13 cellular contexts compared by ENCODE assay signal in genomic region chr2:235343869-235344268, GRCh38.
DNase-seq lines count a peak whose midpoint lies in the region; ATAC-seq and TF ChIP-seq lines count a peak whose summit lies in the region.
"Had no signal": no experiment of that assay in that cellular context is flagged by ENCODE, and none has a peak within 500 bp of the region (broad histone marks: within the 10 kb centered on the region; RNA-seq: fewer than 3 reads in every experiment).

No MANE protein-coding gene starts in this region.

- no peak for TF ChIP-seq CTCF in body of pancreas (IDR thresholded peaks at IDR 0.05)
- TF ChIP-seq CTCF in spleen (IDR thresholded peaks at IDR 0.05 in 8 of 11, conservative IDR thresholded peaks at IDR 0.05 in 3 of 11), result no peak

- no peak overlapping the region for H3K4me2 ChIP-seq in GM23248 (ENCODE audit: unreplicated experiment)
- H3K4me2 ChIP-seq: SK-N-SH had no signal

- H2AFZ ChIP-seq in GM23248, result no peak overlapping the region

- peaks cover 11% of the 10 kb centered on the region for H3F3A ChIP-seq in GM23248 (ENCODE audit: insufficient read depth)

- H4K20me1 ChIP-seq in GM23248 (ENCODE audit: insufficient read depth), result no peaks in the 10 kb centered on the region

- intact Hi-C loops in body of pancreas (cut with DNase I) (no loop called here), spleen (cut with DNase I; ENCODE audit: low total_unique reads) (no loop called here)

- no peaks in the 10 kb centered on the region for H3K36me3 ChIP-seq in GM23248 (ENCODE audit: low read depth)
- H3K36me3 ChIP-seq in body of pancreas (replicated peaks in 1 of 2; ENCODE audit: insufficient read depth in 1 of 2, low read depth in 2 of 2), result no peaks in the 10 kb centered on the region
- no peaks in the 10 kb centered on the region for H3K36me3 ChIP-seq in spleen

- H3K9me3 ChIP-seq in GM23248 (ENCODE audit: low read depth) (no peaks in the 10 kb centered on the region), body of pancreas (no peaks in the 10 kb centered on the region), spleen (peaks cover 0 to 1% (median 0%) of the 10 kb centered on the region in 8 donors)
- H3K9me3 ChIP-seq: psoas muscle, SK-N-SH had no signal

- H3K9ac ChIP-seq in GM23248, result no peak overlapping the region
- H3K9ac ChIP-seq: SK-N-SH had no signal

- no peak overlapping the region for H3K27ac ChIP-seq in GM23248
- H3K27ac ChIP-seq in body of pancreas, result peak overlapping the region in 1 of 4 donors; percentile 29
- peak overlapping the region in 7 of 8 donors; percentile 50 to 66 (median 62) for H3K27ac ChIP-seq in spleen
- H3K27ac ChIP-seq: psoas muscle had no signal

- peak; percentile 33 for ATAC-seq in body of pancreas
- ATAC-seq: left ventricle myocardium superior had no signal

- H3K9me2 ChIP-seq in GM23248 (ENCODE audit: insufficient read depth), result no peaks in the 10 kb centered on the region
- H3K9me2 ChIP-seq: SK-N-SH had no signal

- no peaks in the 10 kb centered on the region for H3K79me2 ChIP-seq in GM23248 (ENCODE audit: insufficient read depth)

- H3K4me1 ChIP-seq in GM23248 (ENCODE audit: insufficient read depth), result peaks cover 10% of the 10 kb centered on the region
- no peaks in the 10 kb centered on the region for H3K4me1 ChIP-seq in body of pancreas
- no peaks in the 10 kb centered on the region for H3K4me1 ChIP-seq in spleen
- H3K4me1 ChIP-seq: psoas muscle had no signal

- WGBS in GM23248 (ENCODE audit: low coverage in 1 of 2, low lambda C conversion rate in 2 of 2, missing lambda C conversion rate in 2 of 2), 2 experiments, result 33 to 45% methylated on average over 9 to 10 of the region's 10 CpGs
- WGBS in body of pancreas, 2 donors, result 30% methylated on average over 10 of the region's 10 CpGs
- WGBS in spleen, 5 donors, result 71 to 83% (median 74%) methylated on average over 10 of the region's 10 CpGs

- DNase-seq in GM23248 (peak; percentile 34), body of pancreas (peak in 1 of 4 donors; percentile 19), kidney glomerular epithelial cell (lab: John Stamatoyannopoulos, UW) (peak; percentile 66), spleen (no peak), HPDE6-E6E7 (ENCODE audit: extremely low spot score) (no peak), NAMALWA (ENCODE audit: low spot score) (no peak)
- no peak for DNase-seq in activated naive CD4-positive, alpha-beta T cell (lab: John Stamatoyannopoulos, UW)
- DNase-seq: activated CD4-positive, alpha-beta T cell treated with anti-CD3 and anti-CD28 coated beads for 4 hours; activated naive CD4-positive, alpha-beta T cell treated with anti-CD3 and anti-CD28 coated beads for 36 hours; effector CD4-positive, alpha-beta T cell; left ventricle myocardium superior; SK-N-SH had no signal

- in situ Hi-C loops in GM23248 (cut with MboI), result no loop called here

- H3K27me3 ChIP-seq in GM23248 (replicated peaks; ENCODE audit: insufficient read depth), result no peaks in the 10 kb centered on the region
- no peaks in the 10 kb centered on the region for H3K27me3 ChIP-seq in body of pancreas
- peaks cover 0 to 10% (median 0%) of the 10 kb centered on the region in 7 donors for H3K27me3 ChIP-seq in spleen (replicated peaks in 1 of 7)

- no peak for TF ChIP-seq POLR2A in body of pancreas (IDR thresholded peaks at IDR 0.05)
- no peak for TF ChIP-seq POLR2A in spleen (IDR thresholded peaks at IDR 0.05)

- H3K4me3 ChIP-seq in GM23248, result no peak overlapping the region
- H3K4me3 ChIP-seq in body of pancreas, result no peak overlapping the region
- no peak overlapping the region for H3K4me3 ChIP-seq in spleen
- H3K4me3 ChIP-seq: psoas muscle had no signal

Comparison
In these comparisons a context has a peak if more than half of its experiments do, and no peak if none do; other contexts are left out.
1. DNase-seq: peak in GM23248 (single experiment) and kidney glomerular epithelial cell (single experiment); none in spleen (single experiment), HPDE6-E6E7 (single experiment), activated naive CD4-positive, alpha-beta T cell (0 of 4) and NAMALWA (single experiment).